In the genomic region with DNA sequence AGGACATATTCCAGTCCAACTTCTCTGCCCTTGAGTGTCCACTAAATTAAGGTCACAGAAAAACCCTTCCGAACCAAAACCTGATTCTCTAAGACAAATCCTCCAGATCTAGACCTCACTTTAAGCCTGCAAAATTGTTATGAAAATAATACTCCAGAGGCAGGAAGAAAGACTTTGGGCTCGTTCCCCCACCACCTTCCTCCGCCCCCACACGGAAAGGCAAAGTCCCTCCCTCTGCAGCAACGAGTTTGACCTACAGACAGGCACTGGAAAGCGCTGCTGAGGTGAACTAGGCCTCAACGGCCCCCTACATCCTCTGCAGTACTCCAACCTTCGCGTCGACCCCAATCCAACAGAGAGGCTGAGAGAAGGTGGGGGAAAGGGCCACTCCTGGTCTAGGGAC, we compare ENCODE assay signal across 8 cellular contexts. TPM values are rescaled to one million over a fixed set of nuclear protein-coding genes. Genes with fewer than 3 reads are reported as not detected.
DNase-seq lines count a peak whose midpoint lies in the region; ATAC-seq and TF ChIP-seq lines count a peak whose summit lies in the region.

No MANE protein-coding gene starts in this region.

- 6 to 8% methylated on average over 10 of the region's 10 CpGs for WGBS in lung, 2 donors

- H3K4me1 ChIP-seq in GM23338 (ENCODE audit: insufficient read depth) (no peaks in the 10 kb centered on the region), Loucy (ENCODE audit: insufficient read depth, low read length, poor library complexity, severe bottlenecking) (peaks cover 47% of the 10 kb centered on the region), lung (ENCODE audit: control insufficient read depth in 2 of 2, insufficient read depth in 2 of 2, low read length in 2 of 2) (peaks cover 0 to 1% of the 10 kb centered on the region in 2 donors)

- H3F3A ChIP-seq in GM23338 (replicated peaks; ENCODE audit: low read depth) (no peaks in the 10 kb centered on the region), Loucy (ENCODE audit: low read depth) (no peaks in the 10 kb centered on the region)

- intact Hi-C loops in activated B cell treated with CpG ODN at 0.5 μM for 24 hours (cut with micrococcal nuclease) (loop anchor here (1.0 to 5.0 kb wide), 4 partner anchors 12 to 933 kb away; partner anchors contain the start of genes ATF2, LNPK and OLA1), dorsolateral prefrontal cortex (cut with DNase I) (loop anchor here (1.0 to 2.0 kb wide), 2 partner anchors 12 to 14 kb away; partner anchors contain the start of gene ATF2 (in 1 of the 2))

- TF ChIP-seq CTCF in GM12875 (IDR thresholded peaks at IDR 0.05; ENCODE audit: borderline replicate concordance, insufficient read depth, low read depth, low read length) (no peak), GM23338 (conservative IDR thresholded peaks at IDR 0.05; ENCODE audit: low read depth in 2 of 2) (no peak), Loucy (conservative IDR thresholded peaks at IDR 0.05; ENCODE audit: low read length) (no peak), activated B cell treated with CpG ODN at 0.5 μM for 24 hours (IDR thresholded peaks at IDR 0.05) (no peak), dorsolateral prefrontal cortex (IDR thresholded peaks at IDR 0.05 in 54 of 56, conservative IDR thresholded peaks at IDR 0.05 in 2 of 56; ENCODE audit: low read depth in 1 of 56, partially characterized antibody in 56 of 56) (no peak), lung (IDR thresholded peaks at IDR 0.05; ENCODE audit: control extremely low read depth, extremely low read depth) (no peak)

- H3K27me3 Mint-ChIP-seq in GM23338 (ENCODE audit: insufficient read depth, low read depth, poor library complexity) (peaks cover 3% of the 10 kb centered on the region), activated B cell treated with CpG ODN at 0.5 μM for 24 hours (no peaks in the 10 kb centered on the region)

- DNase-seq in GM23338 (ENCODE audit: low spot score): peak; percentile 56
- peak; percentile 36 for DNase-seq in activated B cell treated with CpG ODN at 0.5 μM for 24 hours
- peak in 3 of 10 donors; percentile 36 to 46 (median 39) for DNase-seq in dorsolateral prefrontal cortex
- peak; percentile 42 for DNase-seq in lung (ENCODE audit: low spot score)
- DNase-seq in stimulated activated CD8-positive, alpha-beta memory T cell treated with anti-CD3 and anti-CD28 coated beads, Interleukin-15, amount 100 ng/mL, for 1 hour (ENCODE audit: low read depth): peak; percentile 7
- no peak for DNase-seq in NCI-H2107 (lab: John Stamatoyannopoulos, UW)

- H3K4me1 Mint-ChIP-seq in GM23338 (peaks cover 13% of the 10 kb centered on the region; the same call in 2 of the 3 replicates), activated B cell treated with CpG ODN at 0.5 μM for 24 hours (peaks cover 21% of the 10 kb centered on the region)

- no peaks in the 10 kb centered on the region for H3K9me3 ChIP-seq in Loucy (ENCODE audit: insufficient read depth, low read depth, low read length)
- H3K9me3 ChIP-seq in lung (ENCODE audit: control insufficient read depth in 2 of 2, insufficient read depth in 1 of 2, low read length in 1 of 2): no peaks in the 10 kb centered on the region

- peak overlapping the region; percentile 88 for H3K27ac Mint-ChIP-seq in GM23338
- peak overlapping the region; percentile 83 for H3K27ac Mint-ChIP-seq in activated B cell treated with CpG ODN at 0.5 μM for 24 hours

- peak overlapping the region; percentile 83 for H3K4me2 ChIP-seq in GM23338
- peak overlapping the region; percentile 90 for H3K4me2 ChIP-seq in Loucy (ENCODE audit: low read depth, low read length, poor library complexity, severe bottlenecking)

- H3K27ac ChIP-seq in GM23338 (ENCODE audit: low read depth) (peak overlapping the region; percentile 85), dorsolateral prefrontal cortex (peak overlapping the region in 55 of 59 donors; percentile 49 to 97 (median 90)), lung (ENCODE audit: low read depth in 1 of 2, low read length in 1 of 2) (peak overlapping the region; percentile 93 to 94)

- H2AFZ ChIP-seq in GM23338 (peak overlapping the region; percentile 83), Loucy (ENCODE audit: low read length) (peak overlapping the region; percentile 99; the same call in 1 of the 2 replicates)

- H3K27me3 ChIP-seq in GM23338 (ENCODE audit: insufficient read depth): no peaks in the 10 kb centered on the region
- no peaks in the 10 kb centered on the region for H3K27me3 ChIP-seq in Loucy (ENCODE audit: insufficient read depth, low read length, poor library complexity, severe bottlenecking)
- no peaks in the 10 kb centered on the region for H3K27me3 ChIP-seq in dorsolateral prefrontal cortex
- H3K27me3 ChIP-seq in lung (ENCODE audit: control insufficient read depth, insufficient read depth): no peaks in the 10 kb centered on the region

- H3K9me3 Mint-ChIP-seq in GM23338: no peaks in the 10 kb centered on the region
- no peaks in the 10 kb centered on the region for H3K9me3 Mint-ChIP-seq in activated B cell treated with CpG ODN at 0.5 μM for 24 hours

- H3K4me3 Mint-ChIP-seq in GM23338 (peak overlapping the region; percentile 87), activated B cell treated with CpG ODN at 0.5 μM for 24 hours (peak overlapping the region; percentile 94)

- peaks cover 13% of the 10 kb centered on the region for H3K9me2 ChIP-seq in GM23338 (ENCODE audit: insufficient read depth)
- no peaks in the 10 kb centered on the region for H3K9me2 ChIP-seq in Loucy (replicated peaks; ENCODE audit: low read depth, low read length)

- H3K36me3 Mint-ChIP-seq in GM23338 (ENCODE audit: low read depth): peaks cover 38% of the 10 kb centered on the region
- peaks cover 36% of the 10 kb centered on the region for H3K36me3 Mint-ChIP-seq in activated B cell treated with CpG ODN at 0.5 μM for 24 hours (ENCODE audit: low read depth)

- H4K20me1 ChIP-seq in GM23338 (replicated peaks; ENCODE audit: insufficient read depth): peaks cover 25% of the 10 kb centered on the region
- peaks cover 55% of the 10 kb centered on the region for H4K20me1 ChIP-seq in Loucy (ENCODE audit: insufficient read depth, low read length, poor library complexity, severe bottlenecking)

- peak; percentile 68 for ATAC-seq in GM23338
- ATAC-seq in activated B cell treated with CpG ODN at 0.5 μM for 24 hours (ENCODE audit: low read depth): peak; percentile 38
- ATAC-seq in lung (ENCODE audit: insufficient read depth, low FRiP score): peak; percentile 78

- H3K9ac ChIP-seq in Loucy (ENCODE audit: low read depth, low read length, poor library complexity, severe bottlenecking): peak overlapping the region; percentile 98

- peaks cover 28% of the 10 kb centered on the region for H3K36me3 ChIP-seq in GM23338 (ENCODE audit: insufficient read depth)
- peaks cover 34% of the 10 kb centered on the region; the same call in 1 of the 2 replicates for H3K36me3 ChIP-seq in Loucy (ENCODE audit: insufficient read depth, low read length)
- H3K36me3 ChIP-seq in lung (ENCODE audit: control insufficient read depth in 2 of 2, insufficient read depth in 2 of 2, low read length in 2 of 2): peaks cover 4 to 18% of the 10 kb centered on the region in 2 donors

- POLR2A ChIA-PET in activated B cell treated with CpG ODN at 0.5 μM for 24 hours (lab: Charles Lee): interaction anchor here (0.8 to 2.0 kb wide), 3 partner anchors 9 to 14 kb away, joined by 3 to 19 read pairs (median 5); no protein-coding TSS in a partner anchor

- CTCF ChIA-PET in activated B cell treated with CpG ODN at 0.5 μM for 24 hours (lab: Charles Lee): no interaction called here

- H3K79me2 ChIP-seq in GM23338 (replicated peaks; ENCODE audit: insufficient read depth): peaks cover 26% of the 10 kb centered on the region
- H3K79me2 ChIP-seq in Loucy (ENCODE audit: insufficient read depth, low read length): peaks cover 58% of the 10 kb centered on the region

- H3K4me3 ChIP-seq in GM12875 (ENCODE audit: low read depth, low read length) (peak overlapping the region; percentile 83), GM23338 (peak overlapping the region; percentile 89), Loucy (ENCODE audit: low read length, poor library complexity, severe bottlenecking) (peak overlapping the region; percentile 98), dorsolateral prefrontal cortex (peak overlapping the region; percentile 67 to 100 (median 94)), lung (peak overlapping the region; percentile 83)

TF ChIP-seq in GM23338, 12 proteins besides CTCF, POLR2A, EP300 and RAD21 (continues in another document):
- TF ChIP-seq JUNB (IDR thresholded peaks at IDR 0.05; ENCODE audit: unreplicated experiment) (no peak), STAT1 (IDR thresholded peaks at IDR 0.05; ENCODE audit: unreplicated experiment) (no peak), NANOG (IDR thresholded peaks at IDR 0.05; ENCODE audit: borderline replicate concordance) (no peak), CREB1 (CRISPR knock-in tag; IDR thresholded peaks at IDR 0.05; ENCODE audit: low read depth) (no peak)

RNA-seq across cellular contexts. Expression of gene ATP5MC3, which starts 0.8 kb away (rescaled TPM):
- 185 and 189 TPM in 2 replicates for total RNA-seq in GM23338 (2014; rRNA removed; shearing (Covaris generic))
- polyA plus RNA-seq in GM23338 (2016; fragmentation: Nextera tagmentation; extraction: Ambion mirVana) (531 and 557 TPM in 2 replicates), lung (100 to 1,000 TPM; 172 to 255 TPM)
- total RNA-seq in activated B cell treated with CpG ODN at 0.5 μM for 24 hours (147 and 163 TPM in 2 replicates), dorsolateral prefrontal cortex (100 to 1,000 TPM in 118 of 120 experiments, 10 to 100 TPM in 2; 94.3 to 275 (median 200) TPM), lung (100 to 1,000 TPM in 1 of 2 donors, 10 to 100 TPM in 1; 72.0 to 183 TPM)

RNA-seq across cellular contexts. Expression of gene ATF2, which starts 12.7 kb away (rescaled TPM):
- 56.2 and 63.1 TPM in 2 replicates for total RNA-seq in GM23338 (2014; rRNA removed; shearing (Covaris generic))
- polyA plus RNA-seq in GM23338 (2016; fragmentation: Nextera tagmentation; extraction: Ambion mirVana) (20.3 and 23.6 TPM in 2 replicates), lung (10 to 100 TPM; 16.3 to 17.2 TPM)
- total RNA-seq in activated B cell treated with CpG ODN at 0.5 μM for 24 hours (49.0 and 59.9 TPM in 2 replicates), dorsolateral prefrontal cortex (100 to 1,000 TPM in 76 of 120 experiments, 10 to 100 TPM in 44; 70.3 to 129 (median 104) TPM), lung (10 to 100 TPM; 43.2 to 92.7 TPM)
